In genomic region chr7:70694357-70694908, GRCh38 we compare ENCODE assay signal across 8 cellular contexts.
A peak's percentile ranks its signal among the peaks of the same experiment; 100 is the strongest.
DNase-seq lines count a peak whose midpoint lies in the region; TF ChIP-seq lines count a peak whose summit lies in the region.

No MANE protein-coding gene starts in this region.

- H3K4me1 ChIP-seq in iPS-18a (ENCODE audit: control insufficient read depth, low read depth, low read length) = peaks cover 34% of the 10 kb centered on the region

- H3K36me3 ChIP-seq in H7 (replicated peaks; ENCODE audit: control insufficient read depth, insufficient read depth, low read length) = no peaks in the 10 kb centered on the region; the same call in 1 of the 2 replicates
- peaks cover 17% of the 10 kb centered on the region for H3K36me3 ChIP-seq in iPS-18a (ENCODE audit: control insufficient read depth, low read depth, low read length)

- peak overlapping the region; percentile 96 for H3K9ac ChIP-seq in iPS-18a (ENCODE audit: low read length)

- no peaks in the 10 kb centered on the region for H3K9me3 ChIP-seq in iPS-18a (ENCODE audit: control insufficient read depth, low read depth, low read length)

- in situ Hi-C loops in astrocyte of the cerebellum (cut with HindIII; ENCODE audit: low sequenced_read_pairs) = loop anchor here (25.0 kb wide), 1 partner anchor 507 kb away; no protein-coding TSS in a partner anchor

- peaks cover 23% of the 10 kb centered on the region for H3K27me3 ChIP-seq in H7 (ENCODE audit: control insufficient read depth, insufficient read depth, low read length)
- H3K27me3 ChIP-seq in iPS-18a (ENCODE audit: control insufficient read depth, insufficient read depth, low read length) = peaks cover 23% of the 10 kb centered on the region

- peak overlapping the region; percentile 92 for H3K4me3 ChIP-seq in H7 (ENCODE audit: insufficient read depth, low read depth, low read length)
- H3K4me3 ChIP-seq in astrocyte of the cerebellum (ENCODE audit: low read depth, low read length) = peak overlapping the region; percentile 93
- H3K4me3 ChIP-seq in iPS-18a (ENCODE audit: low read length) = peak overlapping the region; percentile 95
- H3K4me3 ChIP-seq in skeletal muscle cell (ENCODE audit: low read depth, low read length) = peak overlapping the region; percentile 89

- peak overlapping the region; percentile 61 for H3K27ac ChIP-seq in iPS-18a (ENCODE audit: low read length)

- TF ChIP-seq CTCF in astrocyte of the cerebellum (IDR thresholded peaks at IDR 0.05; ENCODE audit: low read depth, low read length, missing control alignments) = no peak

- peak; percentile 65 for DNase-seq in NCI-H2196 (lab: John Stamatoyannopoulos, UW; ENCODE audit: unreplicated experiment)
- DNase-seq in NCI-H2196 treated with DMSO at 0.1 percent for 48 hours (lab: John Stamatoyannopoulos, UW; ENCODE audit: unreplicated experiment) = no peak
- peak; percentile 82 for DNase-seq in H7
- peak; percentile 33 for DNase-seq in NCI-H1105 (lab: John Stamatoyannopoulos, UW)
- no peak for DNase-seq in astrocyte of the cerebellum (ENCODE audit: low read depth)
- no peak for DNase-seq in skeletal muscle cell (ENCODE audit: low read depth)
- no peak for DNase-seq in NCI-H1694 treated with DMSO at 0.1 percent for 48 hours (lab: John Stamatoyannopoulos, UW)

Comparison
In these comparisons a context has a peak if more than half of its experiments do, and no peak if none do; other contexts are left out.
1. DNase-seq: peak in NCI-H2196 (single experiment), H7 (single experiment) and NCI-H1105 (single experiment); none in NCI-H2196 treated with DMSO at 0.1 percent for 48 hours (single experiment), astrocyte of the cerebellum (single experiment), skeletal muscle cell (single experiment) and NCI-H1694 treated with DMSO at 0.1 percent for 48 hours (single experiment).
2. Peak in every context shown above with its lines, with median percentiles within 50 percentile points of each other: H3K4me3 ChIP-seq.